In genomic region chr3:161648071-161648470, GRCh38 we compare ENCODE assay signal across 28 cellular contexts.
"Had no signal": no experiment of that assay in that cellular context is flagged by ENCODE, and none has a peak within 500 bp of the region (broad histone marks: within the 10 kb centered on the region; RNA-seq: fewer than 3 reads in every experiment).

No MANE protein-coding gene starts in this region.

- H3K4me3 Mint-ChIP-seq: naive thymus-derived CD4-positive, alpha-beta T cell; natural killer cell; nephron; neural progenitor cell; stimulated activated naive B cell treated with anti-CD40 and anti-IgM and Interleukin-4, amounts not matched to agents 10 μg/mL and 1 μg/mL and 100 μg/mL, for 72 hours; stimulated activated naive CD8-positive, alpha-beta T cell treated with anti-CD3 and anti-CD28 coated beads, Interleukin-15, Interleukin-2, amounts not matched to agents 100 ng/mL and 50 ng/mL, for 24 hours had no signal

- DNase-seq: naive thymus-derived CD4-positive, alpha-beta T cell; natural killer cell; occipital lobe; ovary; posterior cingulate gyrus; retina; right cardiac atrium; right lobe of liver; sigmoid colon; small intestine; stimulated activated CD4-positive, alpha-beta T cell treated with anti-CD3 and anti-CD28 coated beads, Interleukin-15, amount 100 ng/mL, for 24 hours; stimulated activated CD4-positive, alpha-beta T cell treated with anti-CD3 and anti-CD28 coated beads, Interleukin-4, amount 100 ng/mL, for 1 hour; stimulated activated CD4-positive, alpha-beta T cell treated with anti-CD3 and anti-CD28 coated beads, Interleukin-4, amount 100 ng/mL, for 4 hours; stimulated activated CD8-positive, alpha-beta memory T cell treated with anti-CD3 and anti-CD28 coated beads, Interleukin-4, amount 100 ng/mL, for 48 hours; stimulated activated naive B cell treated with anti-CD40 and anti-IgM and Interleukin-4, amounts not matched to agents 10 μg/mL and 1 μg/mL and 100 μg/mL, for 72 hours; stimulated activated naive CD4-positive, alpha-beta T cell treated with Interleukin-2 at 50 U/mL for 16 hours; stomach; thyroid gland; trophoblast cell; upper lobe of left lung had no signal

- H3K9me3 Mint-ChIP-seq: nephron had no signal

- FAIRE-seq: small intestine, urothelium cell line had no signal

- ATAC-seq: naive thymus-derived CD4-positive, alpha-beta T cell; natural killer cell; right cardiac atrium; right lobe of liver; stimulated activated naive B cell treated with anti-CD40 and anti-IgM and Interleukin-4, amounts not matched to agents 10 μg/mL and 1 μg/mL and 100 μg/mL, for 72 hours had no signal

- H3K4me1 Mint-ChIP-seq: naive thymus-derived CD4-positive, alpha-beta T cell; natural killer cell; nephron; stimulated activated naive B cell treated with anti-CD40 and anti-IgM and Interleukin-4, amounts not matched to agents 10 μg/mL and 1 μg/mL and 100 μg/mL, for 72 hours had no signal

- H3K27ac Mint-ChIP-seq: naive thymus-derived CD4-positive, alpha-beta T cell; natural killer cell; nephron; neural progenitor cell; stimulated activated naive B cell treated with anti-CD40 and anti-IgM and Interleukin-4, amounts not matched to agents 10 μg/mL and 1 μg/mL and 100 μg/mL, for 72 hours; stimulated activated naive CD8-positive, alpha-beta T cell treated with anti-CD3 and anti-CD28 coated beads, Interleukin-15, Interleukin-2, amounts not matched to agents 100 ng/mL and 50 ng/mL, for 24 hours had no signal

- H3K36me3 Mint-ChIP-seq: naive thymus-derived CD4-positive, alpha-beta T cell; natural killer cell; neural progenitor cell; stimulated activated naive B cell treated with anti-CD40 and anti-IgM and Interleukin-4, amounts not matched to agents 10 μg/mL and 1 μg/mL and 100 μg/mL, for 72 hours had no signal

- H3K4me3 ChIP-seq: neural progenitor cell, ovary, prostate gland, right lobe of liver, sigmoid colon, stomach, thoracic aorta, thyroid gland, tibial nerve, upper lobe of left lung, vagina had no signal
